Comparison of ENCODE assay signal across 24 cellular contexts in genomic region chr10:130043491-130043890, GRCh38.
"Had no signal": no experiment of that assay in that cellular context is flagged by ENCODE, and none has a peak within 500 bp of the region (broad histone marks: within the 10 kb centered on the region; RNA-seq: fewer than 3 reads in every experiment).

No MANE protein-coding gene starts in this region.

- H3K9me3 Mint-ChIP-seq: memory B cell; naive thymus-derived CD4-positive, alpha-beta T cell; nephron; neural progenitor cell; stimulated activated effector memory CD8-positive, alpha-beta T cell treated with anti-CD3 and anti-CD28 coated beads, Interleukin-12 subunit alpha, Interleukin-12 subunit beta, amount 100 ng/mL, for 72 hours had no signal

- H3K36me3 Mint-ChIP-seq: memory B cell; naive thymus-derived CD4-positive, alpha-beta T cell; neural progenitor cell; stimulated activated effector memory CD8-positive, alpha-beta T cell treated with anti-CD3 and anti-CD28 coated beads, Interleukin-12 subunit alpha, Interleukin-12 subunit beta, amount 100 ng/mL, for 72 hours had no signal

- H3K27me3 ChIP-seq: gastrocnemius medialis, neural progenitor cell, right atrium auricular region, thyroid gland had no signal

- DNase-seq: effector CD4-positive, alpha-beta T cell; foreskin fibroblast; gastrocnemius medialis; kidney; midbrain; sigmoid colon; stimulated activated CD4-positive, alpha-beta T cell treated with anti-CD3 and anti-CD28 coated beads, Interleukin-2, amount 100 ng/mL, for 24 hours; stimulated activated CD4-positive, alpha-beta T cell treated with anti-CD3 and anti-CD28 coated beads, Interleukin-4, amount 100 ng/mL, for 24 hours; stimulated activated naive CD4-positive, alpha-beta T cell treated with Interleukin-2 at 50 U/mL for 16 hours; stomach; thyroid gland; trophoblast cell had no signal

- H3K9ac ChIP-seq: neural progenitor cell, parathyroid adenoma had no signal

- H3K4me2 ChIP-seq: neural progenitor cell had no signal

- H3K9me3 ChIP-seq: gastrocnemius medialis, prostate gland, right atrium auricular region, sigmoid colon, stomach, thyroid gland had no signal

- H3K4me3 ChIP-seq: dorsolateral prefrontal cortex, gastrocnemius medialis, lung, neural progenitor cell, prostate gland, right atrium auricular region, sigmoid colon, stomach, thyroid gland had no signal

- H3K4me1 ChIP-seq: gastrocnemius medialis, neural progenitor cell, parathyroid adenoma, prostate gland, right atrium auricular region, sigmoid colon, stomach, thyroid gland had no signal

- H3K4me3 Mint-ChIP-seq: memory B cell; naive thymus-derived CD4-positive, alpha-beta T cell; nephron; neural progenitor cell; stimulated activated effector memory CD8-positive, alpha-beta T cell treated with anti-CD3 and anti-CD28 coated beads, Interleukin-12 subunit alpha, Interleukin-12 subunit beta, amount 100 ng/mL, for 72 hours had no signal

- H3K79me2 ChIP-seq: parathyroid adenoma had no signal

- H3K27ac Mint-ChIP-seq: memory B cell; naive thymus-derived CD4-positive, alpha-beta T cell; nephron; neural progenitor cell; stimulated activated effector memory CD8-positive, alpha-beta T cell treated with anti-CD3 and anti-CD28 coated beads, Interleukin-12 subunit alpha, Interleukin-12 subunit beta, amount 100 ng/mL, for 72 hours had no signal

- FAIRE-seq: kidney, urothelium cell line had no signal

- ATAC-seq: gastrocnemius medialis; left lobe of liver; naive thymus-derived CD4-positive, alpha-beta T cell; stimulated activated effector memory CD8-positive, alpha-beta T cell treated with anti-CD3 and anti-CD28 coated beads, Interleukin-12 subunit alpha, Interleukin-12 subunit beta, amount 100 ng/mL, for 72 hours had no signal

- H3K36me3 ChIP-seq: gastrocnemius medialis, neural progenitor cell, prostate gland, right atrium auricular region, sigmoid colon, stomach, thyroid gland had no signal

- H3K27ac ChIP-seq: dorsolateral prefrontal cortex, gastrocnemius medialis, neural progenitor cell, parathyroid adenoma, prostate gland, right atrium auricular region, sigmoid colon, stomach, thyroid gland had no signal

- H3K4me1 Mint-ChIP-seq: memory B cell; naive thymus-derived CD4-positive, alpha-beta T cell; nephron; neural progenitor cell; stimulated activated effector memory CD8-positive, alpha-beta T cell treated with anti-CD3 and anti-CD28 coated beads, Interleukin-12 subunit alpha, Interleukin-12 subunit beta, amount 100 ng/mL, for 72 hours had no signal

- H2AFZ ChIP-seq: neural progenitor cell, parathyroid adenoma had no signal
